Comparison of ENCODE assay signal across 8 cellular contexts in the genomic region with DNA sequence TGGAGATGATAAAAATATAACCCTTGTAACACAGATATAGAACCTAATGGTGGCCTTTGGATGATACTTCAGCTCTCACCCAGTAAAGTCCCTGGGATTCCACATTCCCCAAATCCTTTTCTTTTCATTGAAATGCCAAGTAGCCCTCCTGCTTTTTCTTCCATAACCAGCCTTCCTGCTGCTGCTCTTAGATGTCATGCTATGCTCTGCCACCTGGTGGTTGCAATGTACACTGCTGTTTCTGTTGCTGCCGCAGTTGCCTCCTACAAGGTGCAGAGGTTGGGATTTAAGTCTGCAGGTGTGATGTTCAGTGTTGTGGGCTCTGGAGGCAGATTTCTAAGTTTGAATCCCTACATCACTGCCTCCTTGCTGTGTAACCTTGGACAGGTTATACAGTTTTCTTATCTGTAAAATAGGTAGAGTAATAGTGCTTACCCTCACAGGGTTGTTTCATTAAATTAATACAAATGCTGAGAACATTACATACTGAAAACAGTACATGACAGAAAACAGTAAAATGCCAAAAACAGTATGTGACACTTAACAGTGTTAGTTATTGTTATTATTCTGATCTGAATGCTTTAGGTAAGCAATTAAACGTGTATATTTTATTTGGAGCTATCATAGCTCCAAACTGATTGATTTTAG.
DNase-seq lines count a peak whose midpoint lies in the region; ATAC-seq and TF ChIP-seq lines count a peak whose summit lies in the region.

No MANE protein-coding gene starts in this region.

- peak; percentile 92 for TF ChIP-seq CTCF in AG09309 (IDR thresholded peaks at IDR 0.05; ENCODE audit: control insufficient read depth, insufficient read depth, low read depth, low read length, missing control alignments)
- TF ChIP-seq CTCF in endodermal cell (conservative IDR thresholded peaks at IDR 0.05): peak; percentile 99

- H3K36me3 ChIP-seq in endodermal cell (ENCODE audit: control insufficient read depth, insufficient read depth, low read length) (peaks cover 7% of the 10 kb centered on the region), mesendoderm (ENCODE audit: control insufficient read depth, insufficient read depth, low read length) (no peaks in the 10 kb centered on the region)

- H3K4me3 ChIP-seq in AG09309 (ENCODE audit: control insufficient read depth, low read depth, low read length): no peak overlapping the region
- H3K4me3 ChIP-seq in endodermal cell (ENCODE audit: low read length): no peak overlapping the region
- H3K4me3 ChIP-seq in mesendoderm (ENCODE audit: low read length): no peak overlapping the region

- H3K23ac ChIP-seq in mesendoderm (ENCODE audit: low read length): no peak overlapping the region

- H3K79me2 ChIP-seq in mesendoderm (ENCODE audit: control insufficient read depth, insufficient read depth, low read length): no peaks in the 10 kb centered on the region

- 41% methylated on average over 2 of the region's 2 CpGs; no CpG with 5 or more reads in 1 of the 2 experiments for WGBS in endodermal cell (ENCODE audit: insufficient coverage in 1 of 2, insufficient read length in 1 of 2), 2 experiments
- WGBS in mesendoderm (ENCODE audit: extremely low coverage, insufficient coverage, low lambda C conversion rate): no CpG with 5 or more reads among the region's 2 CpGs

- H3K27me3 Mint-ChIP-seq in activated CD8-positive, alpha-beta T cell treated with anti-CD3 and anti-CD28 coated beads, Interleukin-2, amount 10 ng/mL, durations not matched to agents 7 days and 5 days (ENCODE audit: low read depth): peaks cover 24% of the 10 kb centered on the region
- no peaks in the 10 kb centered on the region for H3K27me3 Mint-ChIP-seq in endodermal cell (ENCODE audit: insufficient read depth)

- no peaks in the 10 kb centered on the region for H3K9me3 Mint-ChIP-seq in activated CD8-positive, alpha-beta T cell treated with anti-CD3 and anti-CD28 coated beads, Interleukin-2, amount 10 ng/mL, durations not matched to agents 7 days and 5 days (ENCODE audit: insufficient read depth)
- no peaks in the 10 kb centered on the region for H3K9me3 Mint-ChIP-seq in endodermal cell

- H3K27ac ChIP-seq in endodermal cell (ENCODE audit: low read depth, low read length) (no peak overlapping the region), mesendoderm (ENCODE audit: low read depth, low read length) (no peak overlapping the region)

- ATAC-seq in GM19035 (IDR thresholded peaks at IDR 0.05; ENCODE audit: unreplicated experiment): peak; percentile 74
- peak; percentile 91 for ATAC-seq in activated CD8-positive, alpha-beta T cell treated with anti-CD3 and anti-CD28 coated beads, Interleukin-2, amount 10 ng/mL, durations not matched to agents 7 days and 5 days

- no peaks in the 10 kb centered on the region for H3K9me3 ChIP-seq in endodermal cell (ENCODE audit: control insufficient read depth, low read length)

- H3K27me3 ChIP-seq in endodermal cell (ENCODE audit: control insufficient read depth, insufficient read depth, low read length, poor library complexity, severe bottlenecking) (no peaks in the 10 kb centered on the region), mesendoderm (ENCODE audit: insufficient read depth, low read length, poor library complexity) (no peaks in the 10 kb centered on the region)

- no peak overlapping the region for H2BK15ac ChIP-seq in mesendoderm (replicated peaks; ENCODE audit: low read depth)

- H3K4ac ChIP-seq in mesendoderm (ENCODE audit: low read depth, low read length): no peak overlapping the region

- H3K4me1 Mint-ChIP-seq in activated CD8-positive, alpha-beta T cell treated with anti-CD3 and anti-CD28 coated beads, Interleukin-2, amount 10 ng/mL, durations not matched to agents 7 days and 5 days (ENCODE audit: low read depth): no peaks in the 10 kb centered on the region
- peaks cover 19% of the 10 kb centered on the region for H3K4me1 Mint-ChIP-seq in endodermal cell

- POLR2A ChIA-PET in activated CD8-positive, alpha-beta T cell treated with anti-CD3 and anti-CD28 coated beads, Interleukin-2, amount 10 ng/mL, durations not matched to agents 7 days and 5 days (lab: Charles Lee): no interaction called here

- CTCF ChIA-PET in activated CD8-positive, alpha-beta T cell treated with anti-CD3 and anti-CD28 coated beads, Interleukin-2, amount 10 ng/mL, durations not matched to agents 7 days and 5 days (lab: Charles Lee): interaction anchor here (0.7 to 4.4 kb wide), 15 partner anchors 10 to 246 kb away, joined by 3 to 99 read pairs (median 3); partner anchors contain the start of gene DDX59

- H3K56ac ChIP-seq in mesendoderm (ENCODE audit: low read length): no peak overlapping the region

- H4K5ac ChIP-seq in mesendoderm (ENCODE audit: low read length): no peak overlapping the region

- no peak overlapping the region for H2BK5ac ChIP-seq in mesendoderm (ENCODE audit: low read length)

- peak; percentile 44 for DNase-seq in AG09309 (ENCODE audit: low read depth)
- DNase-seq in HPDE6-E6E7 (ENCODE audit: extremely low spot score): peak; percentile 58
- peak; percentile 76 for DNase-seq in NCI-H82 treated with DMSO at 0.1 percent for 48 hours (lab: John Stamatoyannopoulos, UW; ENCODE audit: unreplicated experiment)
- peak; percentile 82 for DNase-seq in activated CD8-positive, alpha-beta T cell treated with anti-CD3 and anti-CD28 coated beads, Interleukin-2, amount 10 ng/mL, durations not matched to agents 7 days and 5 days
- DNase-seq in endodermal cell: peak; percentile 97
- peak; percentile 96 for DNase-seq in mesendoderm
- DNase-seq in stimulated activated CD8-positive, alpha-beta memory T cell treated with anti-CD3 and anti-CD28 coated beads, Interleukin-2, amount 100 ng/mL, for 48 hours (ENCODE audit: low read depth in 2 of 2): peak; percentile 45 to 60

- no peak overlapping the region for H2BK120ac ChIP-seq in mesendoderm (ENCODE audit: low read depth, low read length)

- no peaks in the 10 kb centered on the region for H3K36me3 Mint-ChIP-seq in activated CD8-positive, alpha-beta T cell treated with anti-CD3 and anti-CD28 coated beads, Interleukin-2, amount 10 ng/mL, durations not matched to agents 7 days and 5 days (ENCODE audit: low read depth)
- peaks cover 2% of the 10 kb centered on the region for H3K36me3 Mint-ChIP-seq in endodermal cell (ENCODE audit: low read depth)

- no peak overlapping the region for H2AK5ac ChIP-seq in mesendoderm (ENCODE audit: low read length)

- no peak overlapping the region for H3K18ac ChIP-seq in mesendoderm (ENCODE audit: low read length)

- H4K8ac ChIP-seq in mesendoderm (ENCODE audit: low read depth, low read length): no peak overlapping the region

- H3K79me1 ChIP-seq in mesendoderm (ENCODE audit: low read length): no peaks in the 10 kb centered on the region

- no peak overlapping the region for H3K4me2 ChIP-seq in mesendoderm (ENCODE audit: low read length)

- H3K27ac Mint-ChIP-seq in activated CD8-positive, alpha-beta T cell treated with anti-CD3 and anti-CD28 coated beads, Interleukin-2, amount 10 ng/mL, durations not matched to agents 7 days and 5 days: no peak overlapping the region
- no peak overlapping the region for H3K27ac Mint-ChIP-seq in endodermal cell

- H3K4me3 Mint-ChIP-seq in activated CD8-positive, alpha-beta T cell treated with anti-CD3 and anti-CD28 coated beads, Interleukin-2, amount 10 ng/mL, durations not matched to agents 7 days and 5 days: no peak overlapping the region
- H3K4me3 Mint-ChIP-seq in endodermal cell: no peak overlapping the region

- H3K9ac ChIP-seq in endodermal cell (ENCODE audit: extremely low read depth, low read length, poor library complexity, severe bottlenecking) (no peak overlapping the region), mesendoderm (ENCODE audit: low read length) (no peak overlapping the region)

- H3K4me1 ChIP-seq in endodermal cell (ENCODE audit: control insufficient read depth, insufficient read depth, low read length): no peaks in the 10 kb centered on the region
- no peaks in the 10 kb centered on the region for H3K4me1 ChIP-seq in mesendoderm (ENCODE audit: control insufficient read depth, low read depth, low read length)

Comparison
In these comparisons a context has a peak if more than half of its experiments do, and no peak if none do; other contexts are left out.
1. DNase-seq: peak in every context shown above with its lines; median percentile 97 in endodermal cell; 96 in mesendoderm; 82 in activated CD8-positive, alpha-beta T cell treated with anti-CD3 and anti-CD28 coated beads, Interleukin-2, amount 10 ng/mL, durations not matched to agents 7 days and 5 days; 76 in NCI-H82 treated with DMSO at 0.1 percent for 48 hours; 58 in HPDE6-E6E7; 52 in stimulated activated CD8-positive, alpha-beta memory T cell treated with anti-CD3 and anti-CD28 coated beads, Interleukin-2, amount 100 ng/mL, for 48 hours; 44 in AG09309.